19 cellular contexts compared by ENCODE assay signal in the genomic region with DNA sequence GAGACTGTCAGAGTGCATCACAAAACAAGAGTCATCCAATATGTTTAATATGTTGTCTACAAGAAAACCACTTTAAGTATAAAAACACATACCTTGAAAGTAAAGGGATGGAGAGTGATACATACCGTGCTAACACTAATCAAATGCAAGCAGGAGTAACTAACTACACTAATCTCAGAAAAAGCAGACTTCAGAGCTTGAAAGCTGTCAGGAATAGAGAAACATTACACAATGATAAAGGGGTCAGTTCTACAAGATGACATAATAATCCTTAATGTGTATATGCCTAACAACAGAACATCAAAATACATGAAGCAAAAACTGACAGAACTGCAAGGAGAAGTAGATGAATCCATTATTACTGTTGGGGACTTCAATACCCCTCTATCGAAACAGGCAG. TPM values are rescaled to one million over a fixed set of nuclear protein-coding genes. Genes with fewer than 3 reads are reported as not detected.
DNase-seq lines count a peak whose midpoint lies in the region; ATAC-seq, FAIRE-seq and TF ChIP-seq lines count a peak whose summit lies in the region.
"Had no signal": no experiment of that assay in that cellular context is flagged by ENCODE, and none has a peak within 500 bp of the region (broad histone marks: within the 10 kb centered on the region; RNA-seq: fewer than 3 reads in every experiment).

No MANE protein-coding gene starts in this region.

- ATAC-seq in K562, result 0 out of 3 replicates have a peak, but pooled peaks have one; percentile 7
- ATAC-seq: GM12878 had no signal

- H3K36me3 ChIP-seq in K562 (ENCODE audit: control insufficient read depth, insufficient read depth, low read length), result peaks cover 21% of the 10 kb centered on the region; the same call in 2 of the 3 replicates

- peaks cover 24 to 32% of the 10 kb centered on the region in 2 experiments for H3K4me1 ChIP-seq in K562 (replicated peaks in 1 of 2; ENCODE audit: control insufficient read depth in 2 of 2, insufficient read depth in 2 of 2, low read length in 2 of 2)

- peaks cover 16% of the 10 kb centered on the region for H3K36me3 Mint-ChIP-seq in nephron progenitor cell (ENCODE audit: low read depth)
- H3K36me3 Mint-ChIP-seq in type B pancreatic cell, result no peaks in the 10 kb centered on the region

- H3K9me3 Mint-ChIP-seq in nephron progenitor cell (no peaks in the 10 kb centered on the region), type B pancreatic cell (no peaks in the 10 kb centered on the region)
- H3K9me3 Mint-ChIP-seq: CD8-positive, alpha-beta memory T cell had no signal

- H3K9ac ChIP-seq in K562 (ENCODE audit: insufficient read depth in 1 of 2, low read depth in 2 of 2, low read length in 2 of 2), result no peak overlapping the region
- H3K9ac ChIP-seq: BLaER1 had no signal

- in situ Hi-C loops in K562 (cut with MboI), result no loop called here

- TF ChIP-seq POLR2A in K562 (conservative IDR thresholded peaks at IDR 0.05), result no peak

- CTCF ChIA-PET in K562 (lab: Yijun Ruan, JAX; ENCODE audit: low intra/inter-chr PET ratio), result no interaction called here

- H3K27me3 Mint-ChIP-seq in nephron progenitor cell (ENCODE audit: low read depth, poor library complexity), result no peaks in the 10 kb centered on the region
- no peaks in the 10 kb centered on the region for H3K27me3 Mint-ChIP-seq in type B pancreatic cell
- H3K27me3 Mint-ChIP-seq: CD8-positive, alpha-beta memory T cell had no signal

- no peaks in the 10 kb centered on the region for H3K9me3 ChIP-seq in K562 (replicated peaks; ENCODE audit: control insufficient read depth, insufficient read depth, low read depth, low read length)
- H3K9me3 ChIP-seq: BLaER1, Caco-2, HAP-1 had no signal

- peaks cover 95% of the 10 kb centered on the region for H3K79me2 ChIP-seq in K562 (ENCODE audit: control insufficient read depth, insufficient read depth, low read length)

- TF ChIP-seq RAD21 in K562 (CRISPR knock-in tag; conservative IDR thresholded peaks at IDR 0.05 in 1 of 2, IDR thresholded peaks at IDR 0.05 in 1 of 2), result peak in 1 of 2 experiments; percentile 24; a peak in 1 of 4 replicates

- intact Hi-C loops in K562 (cut with micrococcal nuclease) (no loop called here), posterior cingulate gyrus (cut with DNase I) (no loop called here)

- H2AFZ ChIP-seq in K562 (ENCODE audit: low read depth, low read length), result no peak overlapping the region

- no peak overlapping the region for H3K4me3 ChIP-seq in K562
- H3K4me3 ChIP-seq: BLaER1, GM12878, HAP-1 had no signal

- no peaks in the 10 kb centered on the region for H3K9me1 ChIP-seq in K562 (ENCODE audit: control insufficient read depth, insufficient read depth, low read length)

- H3K4me1 Mint-ChIP-seq in nephron progenitor cell, result peaks cover 28% of the 10 kb centered on the region
- peaks cover 12% of the 10 kb centered on the region for H3K4me1 Mint-ChIP-seq in type B pancreatic cell (ENCODE audit: unreplicated experiment)

- H3K4me2 ChIP-seq in K562 (ENCODE audit: insufficient read depth, low read length), result no peak overlapping the region
- H3K4me2 ChIP-seq: BLaER1 had no signal

- H3K27ac Mint-ChIP-seq in nephron progenitor cell (peak overlapping the region; percentile 42), type B pancreatic cell (peak overlapping the region; percentile 88)

- TF ChIP-seq CTCF in K562 (IDR thresholded peaks at IDR 0.05 in 2 of 3, conservative IDR thresholded peaks at IDR 0.05 in 1 of 3; ENCODE audit: insufficient read depth in 2 of 3, low read depth in 1 of 3, low read length in 3 of 3) (no peak), nephron progenitor cell (IDR thresholded peaks at IDR 0.05) (no peak), type B pancreatic cell (conservative IDR thresholded peaks at IDR 0.05) (no peak)

- no TSS peak for BruUV-seq in K562 (replicated peaks; lab: Mats Ljungman, UMichigan)

- DNase-seq in DMS53 (lab: John Stamatoyannopoulos, UW) (peak; percentile 17), DMS53 treated with DMSO at 0.1 percent for 48 hours (lab: John Stamatoyannopoulos, UW; ENCODE audit: unreplicated experiment) (no peak), K562 (ENCODE audit: extremely low read depth in 1 of 4, low spot score in 3 of 4) (no peak), nephron progenitor cell (no peak), type B pancreatic cell (ENCODE audit: extremely low spot score, unreplicated experiment) (no peak), posterior cingulate gyrus (no peak), epidermal melanocyte (ENCODE audit: insufficient read length, low spot score) (no peak), cerebellar nuclear complex (lab: John Stamatoyannopoulos, UW) (no peak)
- DNase-seq: AML-193; CD8-positive, alpha-beta memory T cell; DMS79; GOT3 had no signal

- H3K4me3 Mint-ChIP-seq in nephron progenitor cell (no peak overlapping the region), type B pancreatic cell (peak overlapping the region; percentile 27)
- H3K4me3 Mint-ChIP-seq: CD8-positive, alpha-beta memory T cell had no signal

- no peak overlapping the region for H3K27ac ChIP-seq in K562 (ENCODE audit: extremely low read depth, low read depth, low read length)
- H3K27ac ChIP-seq: 22Rv1, BLaER1 had no signal

- no peaks in the 10 kb centered on the region for H3K27me3 ChIP-seq in K562 (ENCODE audit: control insufficient read depth in 2 of 2, insufficient read depth in 2 of 2, low read length in 2 of 2)
- H3K27me3 ChIP-seq: BLaER1 had no signal

- POLR2A ChIA-PET in K562 (lab: Yijun Ruan, JAX), result interaction anchor here (0.8 to 2.7 kb wide), 3 partner anchors 8 to 75 kb away, joined by 3 to 7 read pairs (median 7); no protein-coding TSS in a partner anchor

- H4K20me1 ChIP-seq in K562 (replicated peaks; ENCODE audit: control insufficient read depth, insufficient read depth, low read length), result no peaks in the 10 kb centered on the region

- 47% methylated on average over 2 of the region's 2 CpGs for WGBS in K562 (ENCODE audit: insufficient coverage, low coverage, missing lambda C conversion rate)

- no peak for FAIRE-seq in K562 (lab: Jason Lieb, UNC)
- FAIRE-seq: GM19239, HTR-8/SVneo had no signal

- TF ChIP-seq EP300 in K562 (IDR thresholded peaks at IDR 0.05; ENCODE audit: low read length), result no peak

TF ChIP-seq in K562, 482 proteins besides CTCF, POLR2A, EP300 and RAD21 (continues in another document):
- peak; percentile 46 for TF ChIP-seq MEIS2 (IDR thresholded peaks at IDR 0.05; ENCODE audit: partially characterized antibody)
- TF ChIP-seq, protein P1, sequence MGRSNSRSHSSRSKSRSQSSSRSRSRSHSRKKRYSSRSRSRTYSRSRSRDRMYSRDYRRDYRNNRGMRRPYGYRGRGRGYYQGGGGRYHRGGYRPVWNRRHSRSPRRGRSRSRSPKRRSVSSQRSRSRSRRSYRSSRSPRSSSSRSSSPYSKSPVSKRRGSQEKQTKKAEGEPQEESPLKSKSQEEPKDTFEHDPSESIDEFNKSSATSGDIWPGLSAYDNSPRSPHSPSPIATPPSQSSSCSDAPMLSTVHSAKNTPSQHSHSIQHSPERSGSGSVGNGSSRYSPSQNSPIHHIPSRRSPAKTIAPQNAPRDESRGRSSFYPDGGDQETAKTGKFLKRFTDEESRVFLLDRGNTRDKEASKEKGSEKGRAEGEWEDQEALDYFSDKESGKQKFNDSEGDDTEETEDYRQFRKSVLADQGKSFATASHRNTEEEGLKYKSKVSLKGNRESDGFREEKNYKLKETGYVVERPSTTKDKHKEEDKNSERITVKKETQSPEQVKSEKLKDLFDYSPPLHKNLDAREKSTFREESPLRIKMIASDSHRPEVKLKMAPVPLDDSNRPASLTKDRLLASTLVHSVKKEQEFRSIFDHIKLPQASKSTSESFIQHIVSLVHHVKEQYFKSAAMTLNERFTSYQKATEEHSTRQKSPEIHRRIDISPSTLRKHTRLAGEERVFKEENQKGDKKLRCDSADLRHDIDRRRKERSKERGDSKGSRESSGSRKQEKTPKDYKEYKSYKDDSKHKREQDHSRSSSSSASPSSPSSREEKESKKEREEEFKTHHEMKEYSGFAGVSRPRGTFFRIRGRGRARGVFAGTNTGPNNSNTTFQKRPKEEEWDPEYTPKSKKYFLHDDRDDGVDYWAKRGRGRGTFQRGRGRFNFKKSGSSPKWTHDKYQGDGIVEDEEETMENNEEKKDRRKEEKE (IDR thresholded peaks at IDR 0.05; ENCODE audit: borderline replicate concordance in 1 of 2, control insufficient read depth in 1 of 2, low read depth in 2 of 2, low read length in 1 of 2), result no peak
- TF ChIP-seq, protein P2, sequence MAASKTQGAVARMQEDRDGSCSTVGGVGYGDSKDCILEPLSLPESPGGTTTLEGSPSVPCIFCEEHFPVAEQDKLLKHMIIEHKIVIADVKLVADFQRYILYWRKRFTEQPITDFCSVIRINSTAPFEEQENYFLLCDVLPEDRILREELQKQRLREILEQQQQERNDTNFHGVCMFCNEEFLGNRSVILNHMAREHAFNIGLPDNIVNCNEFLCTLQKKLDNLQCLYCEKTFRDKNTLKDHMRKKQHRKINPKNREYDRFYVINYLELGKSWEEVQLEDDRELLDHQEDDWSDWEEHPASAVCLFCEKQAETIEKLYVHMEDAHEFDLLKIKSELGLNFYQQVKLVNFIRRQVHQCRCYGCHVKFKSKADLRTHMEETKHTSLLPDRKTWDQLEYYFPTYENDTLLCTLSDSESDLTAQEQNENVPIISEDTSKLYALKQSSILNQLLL (CRISPR knock-in tag; IDR thresholded peaks at IDR 0.05; ENCODE audit: borderline replicate concordance), result no peak
- TF ChIP-seq TCF3 (CRISPR knock-in tag; IDR thresholded peaks at IDR 0.05), result peak; percentile 39
- peak; percentile 37; the same call in 1 of the 2 replicates for TF ChIP-seq NCOR1 (IDR thresholded peaks at IDR 0.05)
- peak; percentile 64; the same call in 1 of the 2 replicates for TF ChIP-seq CEBPB (tag; IDR thresholded peaks at IDR 0.05)

RNA-seq across cellular contexts. Expression of gene SMIM29, which starts 59.7 kb away (rescaled TPM):
- total RNA-seq in K562 (2011; cell fraction: chromatin; rRNA removed; ENCODE audit: low replicate concordance), result 9.6 and 43.3 TPM in 2 replicates
- 62.9 and 65.8 TPM in 2 replicates for total RNA-seq in K562 (2011; cell fraction: nucleolus; rRNA removed)
- 33.6 and 43.7 TPM in 2 replicates for total RNA-seq in K562 (2011; cell fraction: nucleoplasm; rRNA removed)
- 31.8 and 42.1 TPM in 2 replicates for total RNA-seq in K562 (2014; rRNA removed)
- total RNA-seq in K562 (2014; rRNA removed; fragmentation: Illumina TruSeq; extraction: Trizol), result 4.6 and 6.5 TPM in 2 replicates
- 18.2 and 21.9 TPM in 2 replicates for total RNA-seq in K562 (2015; rRNA removed; fragmentation: Illumina TruSeq; extraction: Trizol)
- total RNA-seq in K562 (2021), result 30.1 and 35.5 TPM in 2 replicates
- 29.1 and 74.4 TPM in 2 replicates for polyA plus RNA-seq in K562 (2011; rRNA removed)
- 106 and 151 TPM in 2 replicates for polyA plus RNA-seq in K562 (2011; cell fraction: cytosol; rRNA removed)
- 87.3 and 88.9 TPM in 2 replicates for polyA plus RNA-seq in K562 (2011; cell fraction: nucleus; rRNA removed)
- 43.9 and 73.7 TPM in 2 replicates for polyA plus RNA-seq in K562 (2012)
- 20.9 and 39.0 TPM in 2 replicates for polyA plus RNA-seq in K562 (2014; fragmentation: Illumina TruSeq; extraction: Trizol)
- 10 to 100 TPM; 13.1 to 13.7 TPM for polyA plus RNA-seq in K562 (2014; fragmentation: Nextera tagmentation; extraction: Ambion mirVana)
- polyA plus RNA-seq in K562 (2014; rRNA removed), result 34.9 and 36.7 TPM in 2 replicates
- 10.5 and 14.6 TPM in 2 replicates for polyA minus RNA-seq in K562 (2011; rRNA and poly(A)+ RNA removed)
- polyA minus RNA-seq in K562 (2011; cell fraction: cytosol; rRNA and poly(A)+ RNA removed), result 18.3 and 35.8 TPM in 2 replicates
- polyA minus RNA-seq in K562 (2011; cell fraction: nucleus; rRNA and poly(A)+ RNA removed), result 43.4 and 63.9 TPM in 2 replicates
- total RNA-seq in type B pancreatic cell (ENCODE audit: low replicate concordance), result 16.0 and 20.8 TPM in 2 replicates
